Comparison of ENCODE assay signal across 8 cellular contexts in the genomic region with DNA sequence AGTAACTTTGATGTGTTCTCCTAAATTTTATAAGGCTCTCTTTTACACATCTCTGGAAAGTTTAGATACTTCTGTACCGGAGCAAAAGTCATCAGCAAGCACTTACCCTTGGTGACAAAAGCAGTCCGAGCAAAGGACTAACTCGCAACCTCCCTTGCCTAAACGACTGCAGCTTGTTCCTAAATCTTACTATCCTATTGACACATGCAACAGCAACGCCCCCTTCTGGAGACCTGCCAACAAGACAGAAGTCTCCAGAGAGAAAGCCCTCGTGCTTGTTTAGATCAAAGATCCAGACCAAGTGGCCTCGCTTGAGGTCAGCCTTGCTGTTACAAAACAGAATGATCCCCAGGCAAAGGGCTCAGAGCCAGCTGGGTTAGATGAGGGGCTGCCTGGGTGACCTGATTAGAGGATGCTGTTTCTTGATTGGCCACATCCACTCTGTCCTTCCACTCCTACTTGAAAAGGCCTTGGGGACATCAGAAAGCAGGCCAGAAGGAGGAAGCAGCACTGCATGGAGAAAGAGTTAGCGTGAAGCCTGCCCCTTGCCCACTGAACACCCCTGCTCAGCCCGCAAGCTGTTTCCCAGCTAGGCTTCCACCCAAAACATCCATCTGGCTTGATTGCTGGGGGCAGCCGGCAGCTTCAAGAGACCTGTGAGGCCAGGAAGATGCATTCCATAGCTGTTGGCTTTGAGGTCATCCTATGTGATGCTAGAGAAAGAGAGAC.
DNase-seq lines count a peak whose midpoint lies in the region; ATAC-seq and TF ChIP-seq lines count a peak whose summit lies in the region.

No MANE protein-coding gene starts in this region.

- WGBS in lung, 2 donors = 24 to 36% methylated on average over 10 of the region's 10 CpGs

- H3K27me3 ChIP-seq in lung (ENCODE audit: control insufficient read depth, insufficient read depth) = no peaks in the 10 kb centered on the region

- peak; percentile 67 for ATAC-seq in HG03064 (IDR thresholded peaks at IDR 0.05; ENCODE audit: low read depth, unreplicated experiment)
- peak; percentile 41 for ATAC-seq in lung (ENCODE audit: insufficient read depth, low FRiP score)

- peak; percentile 51 for TF ChIP-seq CTCF in lung (IDR thresholded peaks at IDR 0.05; ENCODE audit: control extremely low read depth, extremely low read depth)

- H3K9me3 ChIP-seq in lung (ENCODE audit: control insufficient read depth in 2 of 2, insufficient read depth in 1 of 2, low read length in 1 of 2) = no peaks in the 10 kb centered on the region

- H3K27ac ChIP-seq in lung (ENCODE audit: low read depth in 1 of 2, low read length in 1 of 2) = peak overlapping the region in 1 of 2 donors; percentile 54

- peak; percentile 62 for DNase-seq in GF-D8 (lab: John Stamatoyannopoulos, UW)
- peak; percentile 44 for DNase-seq in NCI-H510A treated with DMSO at 0.1 percent for 48 hours (lab: John Stamatoyannopoulos, UW)
- DNase-seq in activated CD4-positive, alpha-beta T cell treated with anti-CD3 and anti-CD28 coated beads for 48 hours = peak; percentile 90
- peak; percentile 29 to 79 for DNase-seq in dermis microvascular lymphatic vessel endothelial cell (ENCODE audit: low read depth in 2 of 2)
- DNase-seq in lung (ENCODE audit: low spot score) = peak; percentile 88
- peak; percentile 50 for DNase-seq in stimulated activated CD8-positive, alpha-beta memory T cell treated with anti-CD3 and anti-CD28 coated beads, Interleukin-12 subunit alpha, Interleukin-12 subunit beta, amount 100 ng/mL, for 24 hours (ENCODE audit: extremely low read depth)
- no peak for DNase-seq in amniotic stem cell (lab: John Stamatoyannopoulos, UW)

- peaks cover 0 to 6% of the 10 kb centered on the region in 2 donors for H3K4me1 ChIP-seq in lung (ENCODE audit: control insufficient read depth in 2 of 2, insufficient read depth in 2 of 2, low read length in 2 of 2)

- no peak overlapping the region for H3K4me3 ChIP-seq in lung

- no peaks in the 10 kb centered on the region for H3K36me3 ChIP-seq in lung (ENCODE audit: control insufficient read depth in 2 of 2, insufficient read depth in 2 of 2, low read length in 2 of 2)
